ENCODE assay signal across 1 cellular context in genomic region chr4:186761956-186762355, GRCh38. TPM values are rescaled to one million over a fixed set of nuclear protein-coding genes. Genes with fewer than 3 reads are reported as not detected.
"Had no signal": no experiment of that assay in that cellular context is flagged by ENCODE, and none has a peak within 500 bp of the region (broad histone marks: within the 10 kb centered on the region; RNA-seq: fewer than 3 reads in every experiment).

No MANE protein-coding gene starts in this region.

RNA-seq across cellular contexts. Expression of gene FAT1, which starts 38.3 kb away (rescaled TPM):
- polyA plus RNA-seq: immature natural killer cell had no signal
